In the genomic region with DNA sequence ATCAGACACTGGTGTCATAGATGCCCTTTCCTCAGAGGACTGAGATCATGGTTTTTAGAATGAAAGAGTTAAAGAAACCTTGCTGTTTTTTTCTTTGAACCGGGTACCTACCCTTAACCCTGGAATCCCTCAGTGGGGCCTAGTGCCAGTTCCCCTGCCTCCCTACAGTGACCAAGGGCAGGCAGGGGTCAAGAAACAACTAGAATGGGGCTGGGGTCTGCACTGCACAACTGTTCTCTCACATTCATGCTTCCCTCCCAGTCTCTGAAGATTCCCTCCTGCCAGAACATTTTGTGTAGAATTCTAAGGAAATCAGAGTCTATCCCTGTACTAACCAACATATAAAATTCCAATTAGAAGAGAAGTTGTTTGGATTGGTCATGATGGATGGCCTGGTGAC, we compare ENCODE assay signal across 1 cellular context.
TF ChIP-seq lines count a peak whose summit lies in the region.

No MANE protein-coding gene starts in this region.

TF ChIP-seq in IMR-90, 13 proteins besides CTCF, POLR2A, EP300 and RAD21 (continued from another document):
- no peak for TF ChIP-seq SMC3 (IDR thresholded peaks at IDR 0.05; ENCODE audit: low read depth, low read length)
- no peak for TF ChIP-seq BHLHE40 (IDR thresholded peaks at IDR 0.05; ENCODE audit: low read depth, low read length)
- no peak for TF ChIP-seq USF2 (IDR thresholded peaks at IDR 0.05; ENCODE audit: low read depth, low read length)
- TF ChIP-seq RFX5 (IDR thresholded peaks at IDR 0.05; ENCODE audit: low read depth, low read length), result no peak
- TF ChIP-seq ELK1 (IDR thresholded peaks at IDR 0.05; ENCODE audit: borderline replicate concordance, low read depth, low read length), result no peak
- TF ChIP-seq MAFK (IDR thresholded peaks at IDR 0.05; ENCODE audit: low read depth, low read length), result no peak
- TF ChIP-seq CHD1 (IDR thresholded peaks at IDR 0.05; ENCODE audit: low read depth, low read length), result no peak
- no peak for TF ChIP-seq RCOR1 (IDR thresholded peaks at IDR 0.05; ENCODE audit: insufficient replicate concordance, low read length)
- no peak for TF ChIP-seq FOS (IDR thresholded peaks at IDR 0.05; ENCODE audit: low read depth, low read length)
- no peak for TF ChIP-seq CEBPB (IDR thresholded peaks at IDR 0.05; ENCODE audit: low read depth, low read length)
- no peak for TF ChIP-seq NFE2L2 (IDR thresholded peaks at IDR 0.05; ENCODE audit: low read depth, low read length)
